1 cellular context compared by ENCODE assay signal in genomic region chr17:33908363-33909064, GRCh38.
A peak's percentile ranks its signal among the peaks of the same experiment; 100 is the strongest.
TF ChIP-seq lines count a peak whose summit lies in the region.

No MANE protein-coding gene starts in this region.

TF ChIP-seq in K562, 482 proteins besides CTCF, POLR2A, EP300 and RAD21 (continued from another document and continues in another):
- TF ChIP-seq, protein P1, sequence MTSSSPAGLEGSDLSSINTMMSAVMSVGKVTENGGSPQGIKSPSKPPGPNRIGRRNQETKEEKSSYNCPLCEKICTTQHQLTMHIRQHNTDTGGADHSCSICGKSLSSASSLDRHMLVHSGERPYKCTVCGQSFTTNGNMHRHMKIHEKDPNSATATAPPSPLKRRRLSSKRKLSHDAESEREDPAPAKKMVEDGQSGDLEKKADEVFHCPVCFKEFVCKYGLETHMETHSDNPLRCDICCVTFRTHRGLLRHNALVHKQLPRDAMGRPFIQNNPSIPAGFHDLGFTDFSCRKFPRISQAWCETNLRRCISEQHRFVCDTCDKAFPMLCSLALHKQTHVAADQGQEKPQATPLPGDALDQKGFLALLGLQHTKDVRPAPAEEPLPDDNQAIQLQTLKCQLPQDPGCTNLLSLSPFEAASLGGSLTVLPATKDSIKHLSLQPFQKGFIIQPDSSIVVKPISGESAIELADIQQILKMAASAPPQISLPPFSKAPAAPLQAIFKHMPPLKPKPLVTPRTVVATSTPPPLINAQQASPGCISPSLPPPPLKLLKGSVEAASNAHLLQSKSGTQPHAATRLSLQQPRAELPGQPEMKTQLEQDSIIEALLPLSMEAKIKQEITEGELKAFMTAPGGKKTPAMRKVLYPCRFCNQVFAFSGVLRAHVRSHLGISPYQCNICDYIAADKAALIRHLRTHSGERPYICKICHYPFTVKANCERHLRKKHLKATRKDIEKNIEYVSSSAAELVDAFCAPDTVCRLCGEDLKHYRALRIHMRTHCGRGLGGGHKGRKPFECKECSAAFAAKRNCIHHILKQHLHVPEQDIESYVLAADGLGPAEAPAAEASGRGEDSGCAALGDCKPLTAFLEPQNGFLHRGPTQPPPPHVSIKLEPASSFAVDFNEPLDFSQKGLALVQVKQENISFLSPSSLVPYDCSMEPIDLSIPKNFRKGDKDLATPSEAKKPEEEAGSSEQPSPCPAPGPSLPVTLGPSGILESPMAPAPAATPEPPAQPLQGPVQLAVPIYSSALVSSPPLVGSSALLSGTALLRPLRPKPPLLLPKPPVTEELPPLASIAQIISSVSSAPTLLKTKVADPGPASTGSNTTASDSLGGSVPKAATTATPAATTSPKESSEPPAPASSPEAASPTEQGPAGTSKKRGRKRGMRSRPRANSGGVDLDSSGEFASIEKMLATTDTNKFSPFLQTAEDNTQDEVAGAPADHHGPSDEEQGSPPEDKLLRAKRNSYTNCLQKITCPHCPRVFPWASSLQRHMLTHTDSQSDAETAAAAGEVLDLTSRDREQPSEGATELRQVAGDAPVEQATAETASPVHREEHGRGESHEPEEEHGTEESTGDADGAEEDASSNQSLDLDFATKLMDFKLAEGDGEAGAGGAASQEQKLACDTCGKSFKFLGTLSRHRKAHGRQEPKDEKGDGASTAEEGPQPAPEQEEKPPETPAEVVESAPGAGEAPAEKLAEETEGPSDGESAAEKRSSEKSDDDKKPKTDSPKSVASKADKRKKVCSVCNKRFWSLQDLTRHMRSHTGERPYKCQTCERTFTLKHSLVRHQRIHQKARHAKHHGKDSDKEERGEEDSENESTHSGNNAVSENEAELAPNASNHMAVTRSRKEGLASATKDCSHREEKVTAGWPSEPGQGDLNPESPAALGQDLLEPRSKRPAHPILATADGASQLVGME (CRISPR knock-in tag; IDR thresholded peaks at IDR 0.05): peak; percentile 99
- TF ChIP-seq JUND (IDR thresholded peaks at IDR 0.05; ENCODE audit: borderline replicate concordance, low read depth, low read length) (peak; percentile 71), JUND (tag; IDR thresholded peaks at IDR 0.05; ENCODE audit: borderline replicate concordance, low read depth, low read length) (peak; percentile 95; the same call in 2 of the 3 replicates), ESRRB (CRISPR knock-in tag; IDR thresholded peaks at IDR 0.05; ENCODE audit: borderline replicate concordance) (peak; percentile 87; the same call in 1 of the 2 replicates), MAZ (CRISPR knock-in tag; conservative IDR thresholded peaks at IDR 0.05 in 1 of 2, IDR thresholded peaks at IDR 0.05 in 1 of 2) (peak in 1 of 2 experiments; percentile 83; a peak in 2 of 4 replicates), COPS2 (conservative IDR thresholded peaks at IDR 0.05) (no peak), ZNF316 (IDR thresholded peaks at IDR 0.05) (peak; percentile 98), PKNOX1 (IDR thresholded peaks at IDR 0.05) (peak; percentile 36; the same call in 1 of the 2 replicates), NBN (IDR thresholded peaks at IDR 0.05; ENCODE audit: low read depth) (0 out of 2 replicates have a peak, but pooled peaks have one; percentile 36), BDP1 (IDR thresholded peaks at IDR 0.05; ENCODE audit: insufficient read depth, insufficient read length) (no peak), MAFF (IDR thresholded peaks at IDR 0.05; ENCODE audit: low read length) (peak; percentile 75; the same call in 1 of the 2 replicates), ARID3B (CRISPR knock-in tag; IDR thresholded peaks at IDR 0.05; ENCODE audit: borderline replicate concordance) (peak; percentile 98), MBD2 (IDR thresholded peaks at IDR 0.05; ENCODE audit: borderline replicate concordance, low read depth) (peak; percentile 23; the same call in 1 of the 2 replicates), ZNF197 (CRISPR knock-in tag; IDR thresholded peaks at IDR 0.05; ENCODE audit: low read depth) (peak; percentile 89; the same call in 1 of the 2 replicates), CC2D1A (IDR thresholded peaks at IDR 0.05) (peak; percentile 28; the same call in 1 of the 2 replicates), SAFB (IDR thresholded peaks at IDR 0.05; ENCODE audit: borderline replicate concordance, low read depth, low read length) (no peak), ZNF140 (CRISPR knock-in tag; IDR thresholded peaks at IDR 0.05) (peak; percentile 88), MECOM (CRISPR knock-in tag; IDR thresholded peaks at IDR 0.05) (peak; percentile 98), ZNF584 (CRISPR knock-in tag; IDR thresholded peaks at IDR 0.05; ENCODE audit: low read depth) (peak; percentile 73; the same call in 1 of the 2 replicates), CBFA2T3 (IDR thresholded peaks at IDR 0.05) (peak; percentile 85), ZNF239 (CRISPR knock-in tag; IDR thresholded peaks at IDR 0.05) (peak; percentile 91), ADNP (tag; IDR thresholded peaks at IDR 0.05) (peak; percentile 82), OTX1 (CRISPR knock-in tag; IDR thresholded peaks at IDR 0.05) (peak; percentile 95), YBX1 (IDR thresholded peaks at IDR 0.05) (no peak), ILK (tag; IDR thresholded peaks at IDR 0.05; ENCODE audit: borderline replicate concordance, low read depth) (peak; percentile 83), MCM3 (IDR thresholded peaks at IDR 0.05) (no peak), FOSL1 (tag; conservative IDR thresholded peaks at IDR 0.05) (peak; percentile 73), CEBPZ (IDR thresholded peaks at IDR 0.05; ENCODE audit: borderline replicate concordance, low read depth, low read length) (no peak), ZNF507 (tag; conservative IDR thresholded peaks at IDR 0.05) (0 out of 2 replicates have a peak, but pooled peaks have one; percentile 20), PHB2 (IDR thresholded peaks at IDR 0.05; ENCODE audit: low read depth) (no peak), CREB1 (IDR thresholded peaks at IDR 0.05) (no peak), CREB1 (CRISPR knock-in tag; IDR thresholded peaks at IDR 0.05) (no peak), TAL1 (IDR thresholded peaks at IDR 0.05) (peak; percentile 86), ZNF133 (CRISPR knock-in tag; IDR thresholded peaks at IDR 0.05) (peak; percentile 97), ETS2 (tag; IDR thresholded peaks at IDR 0.05; ENCODE audit: borderline replicate concordance, poor library complexity, severe bottlenecking) (peak; percentile 40), CTCFL (IDR thresholded peaks at IDR 0.05; ENCODE audit: borderline replicate concordance, insufficient read depth, low read depth, low read length, poor library complexity, severe bottlenecking) (no peak), HEY1 (CRISPR knock-in tag; IDR thresholded peaks at IDR 0.05; ENCODE audit: borderline replicate concordance) (peak; percentile 95), STAT5B (CRISPR knock-in tag; IDR thresholded peaks at IDR 0.05) (peak; percentile 85), SMAD4 (CRISPR knock-in tag; conservative IDR thresholded peaks at IDR 0.05) (peak; percentile 98)
- TF ChIP-seq, protein P2, sequence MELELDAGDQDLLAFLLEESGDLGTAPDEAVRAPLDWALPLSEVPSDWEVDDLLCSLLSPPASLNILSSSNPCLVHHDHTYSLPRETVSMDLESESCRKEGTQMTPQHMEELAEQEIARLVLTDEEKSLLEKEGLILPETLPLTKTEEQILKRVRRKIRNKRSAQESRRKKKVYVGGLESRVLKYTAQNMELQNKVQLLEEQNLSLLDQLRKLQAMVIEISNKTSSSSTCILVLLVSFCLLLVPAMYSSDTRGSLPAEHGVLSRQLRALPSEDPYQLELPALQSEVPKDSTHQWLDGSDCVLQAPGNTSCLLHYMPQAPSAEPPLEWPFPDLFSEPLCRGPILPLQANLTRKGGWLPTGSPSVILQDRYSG (tag; conservative IDR thresholded peaks at IDR 0.05; ENCODE audit: low read depth): peak; percentile 97
- TF ChIP-seq, protein P3, sequence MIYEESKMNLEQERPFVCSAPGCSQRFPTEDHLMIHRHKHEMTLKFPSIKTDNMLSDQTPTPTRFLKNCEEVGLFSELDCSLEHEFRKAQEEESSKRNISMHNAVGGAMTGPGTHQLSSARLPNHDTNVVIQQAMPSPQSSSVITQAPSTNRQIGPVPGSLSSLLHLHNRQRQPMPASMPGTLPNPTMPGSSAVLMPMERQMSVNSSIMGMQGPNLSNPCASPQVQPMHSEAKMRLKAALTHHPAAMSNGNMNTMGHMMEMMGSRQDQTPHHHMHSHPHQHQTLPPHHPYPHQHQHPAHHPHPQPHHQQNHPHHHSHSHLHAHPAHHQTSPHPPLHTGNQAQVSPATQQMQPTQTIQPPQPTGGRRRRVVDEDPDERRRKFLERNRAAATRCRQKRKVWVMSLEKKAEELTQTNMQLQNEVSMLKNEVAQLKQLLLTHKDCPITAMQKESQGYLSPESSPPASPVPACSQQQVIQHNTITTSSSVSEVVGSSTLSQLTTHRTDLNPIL (CRISPR knock-in tag; IDR thresholded peaks at IDR 0.05): peak; percentile 97
- TF ChIP-seq, protein P4, sequence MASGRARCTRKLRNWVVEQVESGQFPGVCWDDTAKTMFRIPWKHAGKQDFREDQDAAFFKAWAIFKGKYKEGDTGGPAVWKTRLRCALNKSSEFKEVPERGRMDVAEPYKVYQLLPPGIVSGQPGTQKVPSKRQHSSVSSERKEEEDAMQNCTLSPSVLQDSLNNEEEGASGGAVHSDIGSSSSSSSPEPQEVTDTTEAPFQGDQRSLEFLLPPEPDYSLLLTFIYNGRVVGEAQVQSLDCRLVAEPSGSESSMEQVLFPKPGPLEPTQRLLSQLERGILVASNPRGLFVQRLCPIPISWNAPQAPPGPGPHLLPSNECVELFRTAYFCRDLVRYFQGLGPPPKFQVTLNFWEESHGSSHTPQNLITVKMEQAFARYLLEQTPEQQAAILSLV (tag; IDR thresholded peaks at IDR 0.05): peak; percentile 89
